8 cellular contexts compared by ENCODE assay signal in genomic region chr6:35258336-35258735, GRCh38. TPM values are rescaled to one million over a fixed set of nuclear protein-coding genes. Genes with fewer than 3 reads are reported as not detected.
A peak's percentile ranks its signal among the peaks of the same experiment; 100 is the strongest.
DNase-seq lines count a peak whose midpoint lies in the region; ATAC-seq, FAIRE-seq and TF ChIP-seq lines count a peak whose summit lies in the region.

No MANE protein-coding gene starts in this region.

- peak overlapping the region in 9 of 10 donors; percentile 94 to 100 (median 99) for H3K27ac ChIP-seq in heart right ventricle
- H3K27ac ChIP-seq in K562 (ENCODE audit: extremely low read depth, low read depth, low read length) = peak overlapping the region; percentile 95
- H3K27ac ChIP-seq in vagina = peak overlapping the region; percentile 98

- H4K20me1 ChIP-seq in K562 (replicated peaks; ENCODE audit: control insufficient read depth, insufficient read depth, low read length) = no peaks in the 10 kb centered on the region

- POLR2A ChIA-PET in K562 (lab: Yijun Ruan, JAX) = interaction anchor here (0.5 to 2.6 kb wide), 10 partner anchors 10 to 1184 kb away, joined by 3 to 34 read pairs (median 4); partner anchors contain the start of gene RPL10A

- peak overlapping the region; percentile 98 for H3K4me2 ChIP-seq in K562 (ENCODE audit: insufficient read depth, low read length)

- H3K4me3 ChIP-seq in heart right ventricle = peak overlapping the region in 9 of 10 donors; percentile 63 to 95 (median 81)
- H3K4me3 ChIP-seq in K562 = peak overlapping the region; percentile 79
- H3K4me3 ChIP-seq in vagina = peak overlapping the region; percentile 85 to 88

- H3K4me1 ChIP-seq in heart right ventricle (peaks cover 0 to 49% (median 27%) of the 10 kb centered on the region in 9 donors), K562 (replicated peaks in 1 of 2; ENCODE audit: control insufficient read depth in 2 of 2, insufficient read depth in 2 of 2, low read length in 2 of 2) (peaks cover 16 to 37% of the 10 kb centered on the region in 2 experiments), vagina (peaks cover 31% of the 10 kb centered on the region)

- H3K27me3 Mint-ChIP-seq in mesothelial cell of epicardium (ENCODE audit: low read depth) = no peaks in the 10 kb centered on the region

- peak overlapping the region; percentile 99 for H3K27ac Mint-ChIP-seq in mesothelial cell of epicardium

- peaks cover 34% of the 10 kb centered on the region for H3K79me2 ChIP-seq in K562 (ENCODE audit: control insufficient read depth, insufficient read depth, low read length)

- H3K4me3 Mint-ChIP-seq in mesothelial cell of epicardium = peak overlapping the region; percentile 95

- H3K9me3 ChIP-seq in heart right ventricle (no peaks in the 10 kb centered on the region), K562 (replicated peaks; ENCODE audit: control insufficient read depth, insufficient read depth, low read depth, low read length) (no peaks in the 10 kb centered on the region), vagina (no peaks in the 10 kb centered on the region)

- peak overlapping the region; percentile 83 to 96; a peak in 3 of 4 replicates for H3K9ac ChIP-seq in K562 (ENCODE audit: insufficient read depth in 1 of 2, low read depth in 2 of 2, low read length in 2 of 2)

- H2AFZ ChIP-seq in K562 (ENCODE audit: low read depth, low read length) = peak overlapping the region; percentile 97

- no peak for TF ChIP-seq RAD21 in K562 (CRISPR knock-in tag; conservative IDR thresholded peaks at IDR 0.05 in 1 of 2, IDR thresholded peaks at IDR 0.05 in 1 of 2)

- intact Hi-C loops in heart right ventricle (cut with DNase I) (no loop called here), Right ventricle myocardium inferior (cut with DNase I) (no loop called here), K562 (cut with micrococcal nuclease) (no loop called here), vagina (cut with DNase I) (no loop called here)

- 44 to 50% methylated on average over 7 of the region's 7 CpGs for WGBS in heart right ventricle, 2 donors
- WGBS in K562 (ENCODE audit: insufficient coverage, low coverage, missing lambda C conversion rate) = 38% methylated on average over 7 of the region's 7 CpGs

- TF ChIP-seq POLR2A in K562 (conservative IDR thresholded peaks at IDR 0.05) (no peak), vagina (IDR thresholded peaks at IDR 0.05) (no peak)

- H3K4me1 Mint-ChIP-seq in mesothelial cell of epicardium = peaks cover 30% of the 10 kb centered on the region

- in situ Hi-C loops in K562 (cut with MboI) = no loop called here

- no peaks in the 10 kb centered on the region for H3K36me3 Mint-ChIP-seq in mesothelial cell of epicardium

- no peak for TF ChIP-seq CTCF in heart right ventricle (IDR thresholded peaks at IDR 0.05)
- TF ChIP-seq CTCF in K562 (IDR thresholded peaks at IDR 0.05 in 2 of 3, conservative IDR thresholded peaks at IDR 0.05 in 1 of 3; ENCODE audit: insufficient read depth in 2 of 3, low read depth in 1 of 3, low read length in 3 of 3) = no peak
- TF ChIP-seq CTCF in mesothelial cell of epicardium (IDR thresholded peaks at IDR 0.05; ENCODE audit: unreplicated experiment) = no peak
- TF ChIP-seq CTCF in vagina (IDR thresholded peaks at IDR 0.05) = no peak

- no peaks in the 10 kb centered on the region for H3K9me1 ChIP-seq in K562 (ENCODE audit: control insufficient read depth, insufficient read depth, low read length)

- ATAC-seq in heart right ventricle (no peak), Right ventricle myocardium inferior (no peak), K562 (no peak), GM18858 (IDR thresholded peaks at IDR 0.05; ENCODE audit: unreplicated experiment) (no peak)

- TSS peak; percentile 74 for BruUV-seq in K562 (replicated peaks; lab: Mats Ljungman, UMichigan)

- CTCF ChIA-PET in K562 (lab: Yijun Ruan, JAX; ENCODE audit: low intra/inter-chr PET ratio) = no interaction called here

- H3K27me3 ChIP-seq in heart right ventricle (no peaks in the 10 kb centered on the region), K562 (ENCODE audit: control insufficient read depth in 2 of 2, insufficient read depth in 2 of 2, low read length in 2 of 2) (no peaks in the 10 kb centered on the region), vagina (no peaks in the 10 kb centered on the region)

- no peak for TF ChIP-seq EP300 in K562 (IDR thresholded peaks at IDR 0.05; ENCODE audit: low read length)

- DNase-seq in heart right ventricle = no peak
- no peak for DNase-seq in Right ventricle myocardium inferior (ENCODE audit: missing footprints)
- no peak for DNase-seq in K562 (ENCODE audit: extremely low read depth in 1 of 4, low spot score in 3 of 4)
- DNase-seq in mesothelial cell of epicardium (ENCODE audit: low spot score in 2 of 2, unreplicated experiment in 2 of 2) = no peak
- no peak for DNase-seq in vagina (ENCODE audit: extremely low spot score in 2 of 2)
- DNase-seq in NK-92 (lab: John Stamatoyannopoulos, UW; ENCODE audit: unreplicated experiment) = no peak
- no peak for DNase-seq in HK-2 (ENCODE audit: unreplicated experiment)

- no peak for FAIRE-seq in K562 (lab: Jason Lieb, UNC)

- H3K36me3 ChIP-seq in heart right ventricle (no peaks in the 10 kb centered on the region), K562 (ENCODE audit: control insufficient read depth, insufficient read depth, low read length) (no peaks in the 10 kb centered on the region), vagina (no peaks in the 10 kb centered on the region)

- H3K9me3 Mint-ChIP-seq in mesothelial cell of epicardium = no peaks in the 10 kb centered on the region

RNA-seq across cellular contexts. Expression of gene ZNF76, which starts 1.2 kb away (rescaled TPM):
- total RNA-seq in heart right ventricle (10 to 100 TPM; 29.8 to 48.9 (median 37.8) TPM), Right ventricle myocardium inferior (36.0 TPM), K562 (2014; rRNA removed) (10.7 and 13.1 TPM in 2 replicates), K562 (2014; rRNA removed; fragmentation: Illumina TruSeq; extraction: Trizol) (3.9 and 4.4 TPM in 2 replicates), K562 (2015; rRNA removed; fragmentation: Illumina TruSeq; extraction: Trizol) (4.3 and 5.0 TPM in 2 replicates), K562 (2021) (13.1 and 16.0 TPM in 2 replicates), mesothelial cell of epicardium (56.6 to 58.3 TPM (median 56.9 TPM) in 3 replicates), vagina (39.0 TPM)
- polyA plus RNA-seq in heart right ventricle (10 to 100 TPM; 17.9 to 67.1 TPM), K562 (2011; rRNA removed) (14.9 and 26.5 TPM in 2 replicates), K562 (2014; fragmentation: Illumina TruSeq; extraction: Trizol) (10.9 and 16.1 TPM in 2 replicates), K562 (2014; fragmentation: Nextera tagmentation; extraction: Ambion mirVana) (1 to 10 TPM; 1.2 to 1.3 TPM), K562 (2014; rRNA removed) (16.9 and 17.8 TPM in 2 replicates)
- total RNA-seq in K562 (2011; cell fraction: chromatin; rRNA removed; ENCODE audit: low replicate concordance) = 63.3 and 125 TPM in 2 replicates
- total RNA-seq in K562 (2011; cell fraction: nucleolus; rRNA removed) = 52.7 and 67.8 TPM in 2 replicates
- total RNA-seq in K562 (2011; cell fraction: nucleoplasm; rRNA removed) = 59.0 and 75.9 TPM in 2 replicates
- polyA plus RNA-seq in K562 (2011; cell fraction: cytosol; rRNA removed) = 13.5 and 17.8 TPM in 2 replicates
- 121 and 138 TPM in 2 replicates for polyA plus RNA-seq in K562 (2011; cell fraction: nucleus; rRNA removed)
- 11.7 and 27.2 TPM in 2 replicates for polyA plus RNA-seq in K562 (2012)
- 13.5 and 18.6 TPM in 2 replicates for polyA minus RNA-seq in K562 (2011; rRNA and poly(A)+ RNA removed)
- polyA minus RNA-seq in K562 (2011; cell fraction: cytosol; rRNA and poly(A)+ RNA removed) = 3.8 and 11.0 TPM in 2 replicates
- 18.3 and 27.4 TPM in 2 replicates for polyA minus RNA-seq in K562 (2011; cell fraction: nucleus; rRNA and poly(A)+ RNA removed)

RNA-seq across cellular contexts. Expression of gene DEF6, which starts 39.3 kb away (rescaled TPM):
- total RNA-seq in heart right ventricle = 1 to 10 TPM in 4 of 10 donors, under 1 TPM in 6; 0.62 to 8.8 (median 0.94) TPM
- polyA plus RNA-seq in heart right ventricle = 1 to 10 TPM; 1.7 to 2.7 TPM
- total RNA-seq in Right ventricle myocardium inferior = 2.8 TPM
- 16.1 and 32.8 TPM in 2 replicates for total RNA-seq in K562 (2011; cell fraction: chromatin; rRNA removed; ENCODE audit: low replicate concordance)
- 31.3 and 33.7 TPM in 2 replicates for total RNA-seq in K562 (2011; cell fraction: nucleolus; rRNA removed)
- 22.9 and 25.3 TPM in 2 replicates for total RNA-seq in K562 (2011; cell fraction: nucleoplasm; rRNA removed)
- 42.0 and 43.4 TPM in 2 replicates for total RNA-seq in K562 (2014; rRNA removed)
- 10.0 and 13.5 TPM in 2 replicates for total RNA-seq in K562 (2014; rRNA removed; fragmentation: Illumina TruSeq; extraction: Trizol)
- total RNA-seq in K562 (2015; rRNA removed; fragmentation: Illumina TruSeq; extraction: Trizol) = 22.7 and 24.5 TPM in 2 replicates
- total RNA-seq in K562 (2021) = 30.9 and 37.8 TPM in 2 replicates
- polyA plus RNA-seq in K562 (2011; rRNA removed) = 27.5 and 42.7 TPM in 2 replicates
- polyA plus RNA-seq in K562 (2011; cell fraction: cytosol; rRNA removed) = 38.6 and 39.4 TPM in 2 replicates
- polyA plus RNA-seq in K562 (2011; cell fraction: nucleus; rRNA removed) = 97.0 and 136 TPM in 2 replicates
- 23.2 and 45.2 TPM in 2 replicates for polyA plus RNA-seq in K562 (2012)
- polyA plus RNA-seq in K562 (2014; fragmentation: Illumina TruSeq; extraction: Trizol) = 15.9 and 22.0 TPM in 2 replicates
- polyA plus RNA-seq in K562 (2014; fragmentation: Nextera tagmentation; extraction: Ambion mirVana) = 1 to 10 TPM; 1.3 to 1.4 TPM
- 44.6 and 45.7 TPM in 2 replicates for polyA plus RNA-seq in K562 (2014; rRNA removed)
- 22.7 and 23.2 TPM in 2 replicates for polyA minus RNA-seq in K562 (2011; rRNA and poly(A)+ RNA removed)
- polyA minus RNA-seq in K562 (2011; cell fraction: cytosol; rRNA and poly(A)+ RNA removed) = 15.9 and 23.3 TPM in 2 replicates
- 25.7 and 35.2 TPM in 2 replicates for polyA minus RNA-seq in K562 (2011; cell fraction: nucleus; rRNA and poly(A)+ RNA removed)
- total RNA-seq in mesothelial cell of epicardium = 9.3 to 11.3 TPM (median 9.7 TPM) in 3 replicates
- 23.1 TPM for total RNA-seq in vagina

RNA-seq across cellular contexts. Expression of gene SCUBE3, which starts 44.6 kb away (rescaled TPM):
- 10 to 100 TPM in 4 of 10 donors, 1 to 10 TPM in 6; 4.9 to 18.8 (median 9.0) TPM for total RNA-seq in heart right ventricle
- 1 to 10 TPM; 1.2 to 5.6 TPM for polyA plus RNA-seq in heart right ventricle
- total RNA-seq in Right ventricle myocardium inferior = 10.3 TPM
- not detected in 2 replicates for total RNA-seq in K562 (2011; cell fraction: chromatin; rRNA removed; ENCODE audit: low replicate concordance)
- total RNA-seq in K562 (2011; cell fraction: nucleolus; rRNA removed) = not detected in 2 replicates
- not detected in 2 replicates for total RNA-seq in K562 (2011; cell fraction: nucleoplasm; rRNA removed)
- not detected in 2 replicates for total RNA-seq in K562 (2014; rRNA removed)
- total RNA-seq in K562 (2014; rRNA removed; fragmentation: Illumina TruSeq; extraction: Trizol) = not detected in 2 replicates
- not detected in 2 replicates for total RNA-seq in K562 (2015; rRNA removed; fragmentation: Illumina TruSeq; extraction: Trizol)
- 0.02 TPM in 1 of 2 replicates, not detected in the other for total RNA-seq in K562 (2021)
- not detected in 2 replicates for polyA plus RNA-seq in K562 (2011; rRNA removed)
- polyA plus RNA-seq in K562 (2011; cell fraction: cytosol; rRNA removed) = not detected in 2 replicates
- polyA plus RNA-seq in K562 (2011; cell fraction: nucleus; rRNA removed) = not detected in 2 replicates
- 0.08 and 0.19 TPM in 2 replicates for polyA plus RNA-seq in K562 (2012)
- not detected in 2 replicates for polyA plus RNA-seq in K562 (2014; fragmentation: Illumina TruSeq; extraction: Trizol)
- polyA plus RNA-seq in K562 (2014; fragmentation: Nextera tagmentation; extraction: Ambion mirVana) = under 1 TPM; 0.01 to 0.11 TPM
- polyA plus RNA-seq in K562 (2014; rRNA removed) = not detected in 2 replicates
- not detected in 2 replicates for polyA minus RNA-seq in K562 (2011; rRNA and poly(A)+ RNA removed)
- not detected in 2 replicates for polyA minus RNA-seq in K562 (2011; cell fraction: cytosol; rRNA and poly(A)+ RNA removed)
- polyA minus RNA-seq in K562 (2011; cell fraction: nucleus; rRNA and poly(A)+ RNA removed) = not detected in 2 replicates
- total RNA-seq in mesothelial cell of epicardium = 51.9 to 54.8 TPM (median 53.2 TPM) in 3 replicates
- 0.49 TPM for total RNA-seq in vagina
